In the genomic region with DNA sequence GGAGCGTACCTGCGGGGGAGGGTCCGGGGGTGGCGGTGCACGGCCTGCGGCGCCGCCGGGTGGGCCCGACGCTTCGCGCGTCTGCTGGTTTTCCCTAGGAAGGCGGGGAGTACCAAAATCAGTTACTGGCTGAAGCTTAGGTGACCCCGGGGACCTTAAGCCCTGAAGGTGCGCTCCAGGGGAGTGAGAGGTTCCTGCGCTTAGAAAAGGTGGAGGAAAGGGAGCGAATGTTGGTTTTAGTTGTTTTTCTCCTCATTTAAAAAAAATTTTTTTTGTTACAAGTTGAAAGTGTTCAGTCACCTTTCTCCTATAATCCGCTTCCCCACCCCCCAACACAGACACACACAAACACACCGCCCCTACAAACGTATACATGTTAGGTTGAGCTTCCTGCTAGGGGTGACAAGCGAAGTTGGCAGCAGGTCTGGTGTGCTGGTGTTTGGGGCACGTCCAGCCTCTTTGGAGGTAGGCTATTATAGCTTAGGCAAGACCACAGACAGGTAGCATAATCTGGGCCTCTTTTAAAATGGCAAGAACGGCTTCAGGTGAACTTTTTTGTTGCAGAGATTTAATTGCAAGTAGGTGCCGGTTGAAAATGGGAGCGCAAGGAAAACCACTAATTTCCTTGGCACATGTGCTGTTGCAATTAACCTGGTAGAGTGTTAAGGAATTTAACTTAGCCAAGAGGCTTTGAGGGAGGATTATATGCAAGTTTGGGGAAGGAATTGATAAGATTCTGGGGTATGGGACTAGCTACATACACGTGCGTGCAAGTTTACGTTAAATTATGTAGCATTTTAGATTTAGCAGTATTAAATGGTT, we compare ENCODE assay signal across 1 cellular context.
TF ChIP-seq lines count a peak whose summit lies in the region.

No MANE protein-coding gene starts in this region.

TF ChIP-seq in HepG2, 621 proteins besides CTCF, POLR2A, EP300 and RAD21 (continued from another document and continues in another):
- TF ChIP-seq SIN3A (IDR thresholded peaks at IDR 0.05; ENCODE audit: borderline replicate concordance, low read depth, low read length): peak; percentile 8; the same call in 1 of the 2 replicates
- TF ChIP-seq SRSF1 (optimal IDR thresholded peaks at IDR 0.05; ENCODE audit: low read depth, low read length): peak; percentile 11
- TF ChIP-seq SP4 (CRISPR knock-in tag; IDR thresholded peaks at IDR 0.05): no peak
- TF ChIP-seq LCORL (IDR thresholded peaks at IDR 0.05): no peak
- TF ChIP-seq LCORL (CRISPR knock-in tag; IDR thresholded peaks at IDR 0.05): 0 out of 2 replicates have a peak, but pooled peaks have one; percentile 1
- TF ChIP-seq, protein P1, sequence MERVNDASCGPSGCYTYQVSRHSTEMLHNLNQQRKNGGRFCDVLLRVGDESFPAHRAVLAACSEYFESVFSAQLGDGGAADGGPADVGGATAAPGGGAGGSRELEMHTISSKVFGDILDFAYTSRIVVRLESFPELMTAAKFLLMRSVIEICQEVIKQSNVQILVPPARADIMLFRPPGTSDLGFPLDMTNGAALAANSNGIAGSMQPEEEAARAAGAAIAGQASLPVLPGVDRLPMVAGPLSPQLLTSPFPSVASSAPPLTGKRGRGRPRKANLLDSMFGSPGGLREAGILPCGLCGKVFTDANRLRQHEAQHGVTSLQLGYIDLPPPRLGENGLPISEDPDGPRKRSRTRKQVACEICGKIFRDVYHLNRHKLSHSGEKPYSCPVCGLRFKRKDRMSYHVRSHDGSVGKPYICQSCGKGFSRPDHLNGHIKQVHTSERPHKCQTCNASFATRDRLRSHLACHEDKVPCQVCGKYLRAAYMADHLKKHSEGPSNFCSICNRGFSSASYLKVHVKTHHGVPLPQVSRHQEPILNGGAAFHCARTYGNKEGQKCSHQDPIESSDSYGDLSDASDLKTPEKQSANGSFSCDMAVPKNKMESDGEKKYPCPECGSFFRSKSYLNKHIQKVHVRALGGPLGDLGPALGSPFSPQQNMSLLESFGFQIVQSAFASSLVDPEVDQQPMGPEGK (CRISPR knock-in tag; IDR thresholded peaks at IDR 0.05): peak; percentile 46; the same call in 1 of the 2 replicates
- 0 out of 2 replicates have a peak, but pooled peaks have one; percentile 57 for TF ChIP-seq NR1H2 (CRISPR knock-in tag; IDR thresholded peaks at IDR 0.05; ENCODE audit: borderline replicate concordance, low read depth)
- TF ChIP-seq ZNF121 (CRISPR knock-in tag; IDR thresholded peaks at IDR 0.05): no peak
- no peak for TF ChIP-seq SCMH1 (CRISPR knock-in tag; IDR thresholded peaks at IDR 0.05; ENCODE audit: borderline replicate concordance)
- TF ChIP-seq BCL6 (CRISPR knock-in tag; IDR thresholded peaks at IDR 0.05): no peak
- no peak for TF ChIP-seq MAFG (CRISPR knock-in tag; IDR thresholded peaks at IDR 0.05)
- no peak; the same call in 1 of the 2 replicates for TF ChIP-seq SPEN (CRISPR knock-in tag; IDR thresholded peaks at IDR 0.05; ENCODE audit: low read depth)
- TF ChIP-seq, protein P2, sequence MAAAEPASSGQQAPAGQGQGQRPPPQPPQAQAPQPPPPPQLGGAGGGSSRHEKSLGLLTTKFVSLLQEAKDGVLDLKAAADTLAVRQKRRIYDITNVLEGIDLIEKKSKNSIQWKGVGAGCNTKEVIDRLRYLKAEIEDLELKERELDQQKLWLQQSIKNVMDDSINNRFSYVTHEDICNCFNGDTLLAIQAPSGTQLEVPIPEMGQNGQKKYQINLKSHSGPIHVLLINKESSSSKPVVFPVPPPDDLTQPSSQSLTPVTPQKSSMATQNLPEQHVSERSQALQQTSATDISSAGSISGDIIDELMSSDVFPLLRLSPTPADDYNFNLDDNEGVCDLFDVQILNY (CRISPR knock-in tag; conservative IDR thresholded peaks at IDR 0.05): no peak
- no peak for TF ChIP-seq ZNF567 (CRISPR knock-in tag; IDR thresholded peaks at IDR 0.05; ENCODE audit: borderline replicate concordance)
- no peak for TF ChIP-seq ZNF343 (CRISPR knock-in tag; IDR thresholded peaks at IDR 0.05)
- TF ChIP-seq SAP130 (CRISPR knock-in tag; IDR thresholded peaks at IDR 0.05; ENCODE audit: low read depth): peak; percentile 59; the same call in 1 of the 2 replicates
- 0 out of 4 replicates have a peak, but pooled peaks of 1 of the 2 experiments have one; percentile 48 for TF ChIP-seq NR2F1 (CRISPR knock-in tag; IDR thresholded peaks at IDR 0.05)
- TF ChIP-seq FOXA1 (IDR thresholded peaks at IDR 0.05): no peak
- TF ChIP-seq FOXA1 (CRISPR knock-in tag; IDR thresholded peaks at IDR 0.05): no peak
- no peak for TF ChIP-seq ZNF44 (CRISPR knock-in tag; IDR thresholded peaks at IDR 0.05)
- peak; percentile 21; the same call in 1 of the 2 replicates for TF ChIP-seq TBX2 (CRISPR knock-in tag; IDR thresholded peaks at IDR 0.05; ENCODE audit: borderline replicate concordance)
- no peak for TF ChIP-seq PRMT3 (CRISPR knock-in tag; IDR thresholded peaks at IDR 0.05; ENCODE audit: borderline replicate concordance, low read depth)
- TF ChIP-seq CHD4 (IDR thresholded peaks at IDR 0.05; ENCODE audit: borderline replicate concordance, low read length): no peak
- TF ChIP-seq ADNP (CRISPR knock-in tag; IDR thresholded peaks at IDR 0.05): no peak
- TF ChIP-seq, protein P3, sequence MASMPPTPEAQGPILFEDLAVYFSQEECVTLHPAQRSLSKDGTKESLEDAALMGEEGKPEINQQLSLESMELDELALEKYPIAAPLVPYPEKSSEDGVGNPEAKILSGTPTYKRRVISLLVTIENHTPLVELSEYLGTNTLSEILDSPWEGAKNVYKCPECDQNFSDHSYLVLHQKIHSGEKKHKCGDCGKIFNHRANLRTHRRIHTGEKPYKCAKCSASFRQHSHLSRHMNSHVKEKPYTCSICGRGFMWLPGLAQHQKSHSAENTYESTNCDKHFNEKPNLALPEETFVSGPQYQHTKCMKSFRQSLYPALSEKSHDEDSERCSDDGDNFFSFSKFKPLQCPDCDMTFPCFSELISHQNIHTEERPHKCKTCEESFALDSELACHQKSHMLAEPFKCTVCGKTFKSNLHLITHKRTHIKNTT (CRISPR knock-in tag; IDR thresholded peaks at IDR 0.05): no peak
- no peak for TF ChIP-seq KDM1A (CRISPR knock-in tag; IDR thresholded peaks at IDR 0.05)
- TF ChIP-seq, protein P4, sequence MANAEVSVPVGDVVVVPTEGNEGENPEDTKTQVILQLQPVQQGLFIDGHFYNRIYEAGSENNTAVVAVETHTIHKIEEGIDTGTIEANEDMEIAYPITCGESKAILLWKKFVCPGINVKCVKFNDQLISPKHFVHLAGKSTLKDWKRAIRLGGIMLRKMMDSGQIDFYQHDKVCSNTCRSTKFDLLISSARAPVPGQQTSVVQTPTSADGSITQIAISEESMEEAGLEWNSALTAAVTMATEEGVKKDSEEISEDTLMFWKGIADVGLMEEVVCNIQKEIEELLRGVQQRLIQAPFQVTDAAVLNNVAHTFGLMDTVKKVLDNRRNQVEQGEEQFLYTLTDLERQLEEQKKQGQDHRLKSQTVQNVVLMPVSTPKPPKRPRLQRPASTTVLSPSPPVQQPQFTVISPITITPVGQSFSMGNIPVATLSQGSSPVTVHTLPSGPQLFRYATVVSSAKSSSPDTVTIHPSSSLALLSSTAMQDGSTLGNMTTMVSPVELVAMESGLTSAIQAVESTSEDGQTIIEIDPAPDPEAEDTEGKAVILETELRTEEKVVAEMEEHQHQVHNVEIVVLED (CRISPR knock-in tag; IDR thresholded peaks at IDR 0.05; ENCODE audit: borderline replicate concordance): no peak
- no peak for TF ChIP-seq ZNF10 (CRISPR knock-in tag; IDR thresholded peaks at IDR 0.05; ENCODE audit: borderline replicate concordance, low read depth)
- peak; percentile 34; the same call in 1 of the 2 replicates for TF ChIP-seq ZBTB7A (CRISPR knock-in tag; IDR thresholded peaks at IDR 0.05)
- no peak for TF ChIP-seq ZNF7 (CRISPR knock-in tag; IDR thresholded peaks at IDR 0.05)
- TF ChIP-seq, protein P5, sequence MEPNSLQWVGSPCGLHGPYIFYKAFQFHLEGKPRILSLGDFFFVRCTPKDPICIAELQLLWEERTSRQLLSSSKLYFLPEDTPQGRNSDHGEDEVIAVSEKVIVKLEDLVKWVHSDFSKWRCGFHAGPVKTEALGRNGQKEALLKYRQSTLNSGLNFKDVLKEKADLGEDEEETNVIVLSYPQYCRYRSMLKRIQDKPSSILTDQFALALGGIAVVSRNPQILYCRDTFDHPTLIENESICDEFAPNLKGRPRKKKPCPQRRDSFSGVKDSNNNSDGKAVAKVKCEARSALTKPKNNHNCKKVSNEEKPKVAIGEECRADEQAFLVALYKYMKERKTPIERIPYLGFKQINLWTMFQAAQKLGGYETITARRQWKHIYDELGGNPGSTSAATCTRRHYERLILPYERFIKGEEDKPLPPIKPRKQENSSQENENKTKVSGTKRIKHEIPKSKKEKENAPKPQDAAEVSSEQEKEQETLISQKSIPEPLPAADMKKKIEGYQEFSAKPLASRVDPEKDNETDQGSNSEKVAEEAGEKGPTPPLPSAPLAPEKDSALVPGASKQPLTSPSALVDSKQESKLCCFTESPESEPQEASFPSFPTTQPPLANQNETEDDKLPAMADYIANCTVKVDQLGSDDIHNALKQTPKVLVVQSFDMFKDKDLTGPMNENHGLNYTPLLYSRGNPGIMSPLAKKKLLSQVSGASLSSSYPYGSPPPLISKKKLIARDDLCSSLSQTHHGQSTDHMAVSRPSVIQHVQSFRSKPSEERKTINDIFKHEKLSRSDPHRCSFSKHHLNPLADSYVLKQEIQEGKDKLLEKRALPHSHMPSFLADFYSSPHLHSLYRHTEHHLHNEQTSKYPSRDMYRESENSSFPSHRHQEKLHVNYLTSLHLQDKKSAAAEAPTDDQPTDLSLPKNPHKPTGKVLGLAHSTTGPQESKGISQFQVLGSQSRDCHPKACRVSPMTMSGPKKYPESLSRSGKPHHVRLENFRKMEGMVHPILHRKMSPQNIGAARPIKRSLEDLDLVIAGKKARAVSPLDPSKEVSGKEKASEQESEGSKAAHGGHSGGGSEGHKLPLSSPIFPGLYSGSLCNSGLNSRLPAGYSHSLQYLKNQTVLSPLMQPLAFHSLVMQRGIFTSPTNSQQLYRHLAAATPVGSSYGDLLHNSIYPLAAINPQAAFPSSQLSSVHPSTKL (CRISPR knock-in tag; IDR thresholded peaks at IDR 0.05): no peak
- TF ChIP-seq KLF9 (CRISPR knock-in tag; IDR thresholded peaks at IDR 0.05; ENCODE audit: low read depth): no peak
- TF ChIP-seq, protein P6, sequence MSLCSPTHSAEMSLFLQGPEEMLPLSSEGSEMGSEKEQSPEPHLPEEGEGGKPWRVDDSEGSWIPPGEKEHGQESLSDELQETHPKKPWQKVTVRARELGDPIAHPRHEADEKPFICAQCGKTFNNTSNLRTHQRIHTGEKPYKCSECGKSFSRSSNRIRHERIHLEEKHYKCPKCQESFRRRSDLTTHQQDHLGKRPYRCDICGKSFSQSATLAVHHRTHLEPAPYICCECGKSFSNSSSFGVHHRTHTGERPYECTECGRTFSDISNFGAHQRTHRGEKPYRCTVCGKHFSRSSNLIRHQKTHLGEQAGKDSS (CRISPR knock-in tag; IDR thresholded peaks at IDR 0.05; ENCODE audit: borderline replicate concordance, low read depth): no peak
- TF ChIP-seq, protein P7, sequence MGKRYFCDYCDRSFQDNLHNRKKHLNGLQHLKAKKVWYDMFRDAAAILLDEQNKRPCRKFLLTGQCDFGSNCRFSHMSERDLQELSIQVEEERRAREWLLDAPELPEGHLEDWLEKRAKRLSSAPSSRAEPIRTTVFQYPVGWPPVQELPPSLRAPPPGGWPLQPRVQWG (CRISPR knock-in tag; IDR thresholded peaks at IDR 0.05; ENCODE audit: borderline replicate concordance, low read depth): no peak
- TF ChIP-seq ZNF274 (CRISPR knock-in tag; IDR thresholded peaks at IDR 0.05): no peak
- 0 out of 2 replicates have a peak, but pooled peaks have one; percentile 33 for TF ChIP-seq KLF15 (CRISPR knock-in tag; IDR thresholded peaks at IDR 0.05; ENCODE audit: borderline replicate concordance)
- 0 out of 2 replicates have a peak, but pooled peaks have one; percentile 8 for TF ChIP-seq POGZ (CRISPR knock-in tag; IDR thresholded peaks at IDR 0.05)
- TF ChIP-seq ZNF430 (CRISPR knock-in tag; IDR thresholded peaks at IDR 0.05): no peak
- TF ChIP-seq PAF1 (CRISPR knock-in tag; IDR thresholded peaks at IDR 0.05): no peak
- no peak for TF ChIP-seq TCF12 (IDR thresholded peaks at IDR 0.05)
- TF ChIP-seq TCF12 (CRISPR knock-in tag; IDR thresholded peaks at IDR 0.05): no peak
- no peak; the same call in 1 of the 2 replicates for TF ChIP-seq ZNF619 (CRISPR knock-in tag; IDR thresholded peaks at IDR 0.05)
- TF ChIP-seq CCDC6 (CRISPR knock-in tag; IDR thresholded peaks at IDR 0.05): peak; percentile 5; the same call in 1 of the 2 replicates
- no peak for TF ChIP-seq GFI1 (CRISPR knock-in tag; IDR thresholded peaks at IDR 0.05; ENCODE audit: borderline replicate concordance)
- TF ChIP-seq, protein P8, sequence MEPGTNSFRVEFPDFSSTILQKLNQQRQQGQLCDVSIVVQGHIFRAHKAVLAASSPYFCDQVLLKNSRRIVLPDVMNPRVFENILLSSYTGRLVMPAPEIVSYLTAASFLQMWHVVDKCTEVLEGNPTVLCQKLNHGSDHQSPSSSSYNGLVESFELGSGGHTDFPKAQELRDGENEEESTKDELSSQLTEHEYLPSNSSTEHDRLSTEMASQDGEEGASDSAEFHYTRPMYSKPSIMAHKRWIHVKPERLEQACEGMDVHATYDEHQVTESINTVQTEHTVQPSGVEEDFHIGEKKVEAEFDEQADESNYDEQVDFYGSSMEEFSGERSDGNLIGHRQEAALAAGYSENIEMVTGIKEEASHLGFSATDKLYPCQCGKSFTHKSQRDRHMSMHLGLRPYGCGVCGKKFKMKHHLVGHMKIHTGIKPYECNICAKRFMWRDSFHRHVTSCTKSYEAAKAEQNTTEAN (CRISPR knock-in tag; conservative IDR thresholded peaks at IDR 0.05): no peak
- TF ChIP-seq ZNF260 (CRISPR knock-in tag; IDR thresholded peaks at IDR 0.05; ENCODE audit: borderline replicate concordance, low read depth): no peak
- TF ChIP-seq JARID2 (CRISPR knock-in tag; IDR thresholded peaks at IDR 0.05; ENCODE audit: insufficient replicate concordance): no peak
- no peak for TF ChIP-seq ZNF780A (CRISPR knock-in tag; IDR thresholded peaks at IDR 0.05)
- no peak for TF ChIP-seq ZNF768 (CRISPR knock-in tag; IDR thresholded peaks at IDR 0.05)
- TF ChIP-seq IKZF1 (IDR thresholded peaks at IDR 0.05): no peak
